11 cellular contexts compared by ENCODE assay signal in the genomic region with DNA sequence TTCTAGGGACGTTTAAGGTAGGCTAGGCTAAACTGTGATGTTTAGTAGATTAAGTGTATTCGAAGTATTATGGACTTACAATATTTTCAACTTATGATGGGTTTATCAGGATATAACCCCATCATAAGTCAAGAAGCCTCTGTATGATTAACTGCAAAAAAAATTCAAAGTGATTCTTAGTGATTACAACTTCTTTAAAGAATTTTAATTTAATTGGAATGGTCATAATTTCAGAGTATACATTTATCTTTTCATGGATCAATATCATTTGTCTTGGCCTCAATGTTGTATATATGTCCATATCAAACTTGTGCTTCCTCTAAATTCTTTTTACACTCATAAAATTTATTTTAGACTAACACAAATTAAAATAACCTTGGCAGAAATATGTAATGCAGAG.
"Had no signal": no experiment of that assay in that cellular context is flagged by ENCODE, and none has a peak within 500 bp of the region (broad histone marks: within the 10 kb centered on the region; RNA-seq: fewer than 3 reads in every experiment).

No MANE protein-coding gene starts in this region.

- FAIRE-seq: H1, H54 had no signal

- H3K27ac ChIP-seq: GM23248 had no signal

- H3K4me3 ChIP-seq: GM23248, GM23338, HAP-1 had no signal

- H3K4me2 ChIP-seq: GM23338 had no signal

- H3K9ac ChIP-seq: GM23248 had no signal

- H3K9me3 ChIP-seq: HAP-1 had no signal

- H2AFZ ChIP-seq: GM23248, GM23338 had no signal

- H3K4me1 ChIP-seq: HAP-1 had no signal

- DNase-seq: GM23248, GOT3, H7, H9, HCEC 1CT, HFFc6 had no signal

- ATAC-seq: GM23338, HCT116 had no signal

- H3K36me3 ChIP-seq: HAP-1 had no signal
